23 cellular contexts compared by ENCODE assay signal in the genomic region with DNA sequence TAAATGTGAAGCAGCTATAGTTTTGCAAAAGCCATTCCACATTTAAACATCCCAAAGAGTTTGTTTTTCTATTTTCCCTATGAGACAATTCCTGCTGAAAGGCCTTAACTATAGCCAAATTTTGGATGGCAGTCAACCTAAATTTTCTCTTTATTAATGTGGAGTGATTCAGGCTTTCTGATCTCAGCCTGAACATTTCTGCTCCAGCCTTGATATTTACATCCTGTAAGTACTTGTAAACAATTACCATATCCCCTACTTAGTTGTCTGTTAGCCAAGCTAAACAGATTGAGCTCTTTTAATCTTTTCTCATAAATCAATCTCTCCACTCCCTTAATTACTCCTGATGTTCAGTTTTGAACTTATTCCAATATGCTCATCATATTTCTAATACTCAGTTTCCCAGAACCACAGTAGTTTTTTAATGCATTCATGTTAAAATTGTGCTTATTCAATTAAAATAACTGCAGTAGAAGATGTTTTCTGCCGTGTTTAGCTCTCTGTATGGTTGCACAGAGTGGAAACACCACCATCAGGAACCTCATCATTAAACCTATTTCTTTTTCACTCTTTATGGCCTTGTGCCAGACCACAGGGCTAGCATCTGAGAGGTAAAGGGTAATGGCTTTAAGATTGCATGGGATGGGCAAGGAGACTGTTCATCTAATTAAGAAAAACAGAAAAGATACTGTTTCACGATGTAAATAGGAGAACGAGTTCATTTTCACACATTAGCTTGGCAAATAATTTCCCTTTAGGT.
A peak's percentile ranks its signal among the peaks of the same experiment; 100 is the strongest.
DNase-seq lines count a peak whose midpoint lies in the region; ATAC-seq and TF ChIP-seq lines count a peak whose summit lies in the region.
"Had no signal": no experiment of that assay in that cellular context is flagged by ENCODE, and none has a peak within 500 bp of the region (broad histone marks: within the 10 kb centered on the region; RNA-seq: fewer than 3 reads in every experiment).

No MANE protein-coding gene starts in this region.

- H3K27ac Mint-ChIP-seq in type B pancreatic cell, result no peak overlapping the region
- H3K27ac Mint-ChIP-seq: activated CD4-positive, alpha-beta T cell treated with anti-CD3 and anti-CD28 coated beads, Interleukin-2, amount 10 ng/mL, durations not matched to agents 24 days and 14 days; CD8-positive, alpha-beta T cell; natural killer cell treated with Interleukin-12 subunit alpha and Interleukin-12 subunit beta and Interleukin-15 and Interleukin-18, amount 100 ng/mL, for 72 hours had no signal

- TF ChIP-seq CTCF in astrocyte of the spinal cord (IDR thresholded peaks at IDR 0.05; ENCODE audit: low read depth, low read length) (no peak), type B pancreatic cell (conservative IDR thresholded peaks at IDR 0.05) (no peak)

- DNase-seq in COR-L47 (lab: John Stamatoyannopoulos, UW) (peak; percentile 25), NCI-H1092 treated with DMSO at 0.1 percent for 48 hours (lab: John Stamatoyannopoulos, UW) (peak; percentile 57), NCI-H524 treated with DMSO at 0.1 percent for 48 hours (lab: John Stamatoyannopoulos, UW) (peak; percentile 55), astrocyte of the spinal cord (ENCODE audit: low read depth, low spot score) (peak; percentile 8), type B pancreatic cell (ENCODE audit: extremely low spot score, unreplicated experiment) (no peak), HuH-7.5 (ENCODE audit: low spot score) (no peak)
- DNase-seq in stimulated activated naive CD8-positive, alpha-beta T cell treated with anti-CD3 and anti-CD28 coated beads, Interleukin-15, Interleukin-2, amounts not matched to agents 100 U/mL and 50 U/mL, for 24 hours, result no peak
- DNase-seq: activated CD4-positive, alpha-beta T cell treated with anti-CD3 and anti-CD28 coated beads, Interleukin-2, amount 10 ng/mL, durations not matched to agents 24 days and 14 days; activated T-cell treated with anti-CD3 and anti-CD28 coated beads, Interleukin-2, amount 50 U/mL, for 4 hours; CD8-positive, alpha-beta T cell; effector CD8-positive, alpha-beta T cell; erythroblast; islet precursor cell; Kasumi-1; NCI-H2107; retina; small intestine; substantia nigra had no signal

- ATAC-seq in stimulated activated naive CD8-positive, alpha-beta T cell treated with anti-CD3 and anti-CD28 coated beads, Interleukin-15, Interleukin-2, amounts not matched to agents 100 U/mL and 50 U/mL, for 24 hours, result no peak
- ATAC-seq in GM21717 (IDR thresholded peaks at IDR 0.05; ENCODE audit: unreplicated experiment), result no peak
- ATAC-seq: A549; activated T-cell treated with anti-CD3 and anti-CD28 coated beads, Interleukin-2, amount 50 U/mL, for 4 hours; CD8-positive, alpha-beta T cell; gastroesophageal sphincter; natural killer cell treated with Interleukin-12 subunit alpha and Interleukin-12 subunit beta and Interleukin-15 and Interleukin-18, amount 100 ng/mL, for 72 hours had no signal

- in situ Hi-C loops in astrocyte of the spinal cord (cut with HindIII; ENCODE audit: low sequenced_read_pairs), result no loop called here

- no peaks in the 10 kb centered on the region for H3K27me3 Mint-ChIP-seq in type B pancreatic cell
- H3K27me3 Mint-ChIP-seq: activated CD4-positive, alpha-beta T cell treated with anti-CD3 and anti-CD28 coated beads, Interleukin-2, amount 10 ng/mL, durations not matched to agents 24 days and 14 days; natural killer cell treated with Interleukin-12 subunit alpha and Interleukin-12 subunit beta and Interleukin-15 and Interleukin-18, amount 100 ng/mL, for 72 hours had no signal

- peaks cover 8% of the 10 kb centered on the region for H3K9me3 Mint-ChIP-seq in type B pancreatic cell
- H3K9me3 Mint-ChIP-seq: activated CD4-positive, alpha-beta T cell treated with anti-CD3 and anti-CD28 coated beads, Interleukin-2, amount 10 ng/mL, durations not matched to agents 24 days and 14 days; activated T-cell treated with anti-CD3 and anti-CD28 coated beads, Interleukin-2, amount 50 U/mL, for 4 hours had no signal

- no peak overlapping the region for H3K4me3 Mint-ChIP-seq in type B pancreatic cell
- H3K4me3 Mint-ChIP-seq: activated CD4-positive, alpha-beta T cell treated with anti-CD3 and anti-CD28 coated beads, Interleukin-2, amount 10 ng/mL, durations not matched to agents 24 days and 14 days; activated T-cell treated with anti-CD3 and anti-CD28 coated beads, Interleukin-2, amount 50 U/mL, for 4 hours; CD8-positive, alpha-beta T cell; natural killer cell treated with Interleukin-12 subunit alpha and Interleukin-12 subunit beta and Interleukin-15 and Interleukin-18, amount 100 ng/mL, for 72 hours had no signal

- H3K36me3 Mint-ChIP-seq in type B pancreatic cell, result no peaks in the 10 kb centered on the region
- H3K36me3 Mint-ChIP-seq: CD8-positive, alpha-beta T cell had no signal

- no peak overlapping the region for H3K4me3 ChIP-seq in astrocyte of the spinal cord (ENCODE audit: low read depth, low read length)
- H3K4me3 ChIP-seq: A549, gastroesophageal sphincter, SJSA1 had no signal

- peaks cover 9% of the 10 kb centered on the region for H3K4me1 Mint-ChIP-seq in type B pancreatic cell (ENCODE audit: unreplicated experiment)
- H3K4me1 Mint-ChIP-seq: activated CD4-positive, alpha-beta T cell treated with anti-CD3 and anti-CD28 coated beads, Interleukin-2, amount 10 ng/mL, durations not matched to agents 24 days and 14 days had no signal

Comparison
In these comparisons a context has a peak if more than half of its experiments do, and no peak if none do; other contexts are left out.
1. DNase-seq: peak in COR-L47 (single experiment), NCI-H1092 treated with DMSO at 0.1 percent for 48 hours (single experiment), NCI-H524 treated with DMSO at 0.1 percent for 48 hours (single experiment) and astrocyte of the spinal cord (single experiment); none in type B pancreatic cell (single experiment), stimulated activated naive CD8-positive, alpha-beta T cell treated with anti-CD3 and anti-CD28 coated beads, Interleukin-15, Interleukin-2, amounts not matched to agents 100 U/mL and 50 U/mL, for 24 hours (single experiment) and HuH-7.5 (single experiment).